ENCODE assay signal across 1 cellular context in genomic region chr6:106747139-106747538, GRCh38.
TF ChIP-seq lines count a peak whose summit lies in the region.

No MANE protein-coding gene starts in this region.

TF ChIP-seq in GM23338, 12 proteins besides CTCF, POLR2A, EP300 and RAD21 (continued from another document):
- no peak for TF ChIP-seq ZNF462 (CRISPR knock-in tag; IDR thresholded peaks at IDR 0.05)
- TF ChIP-seq ETS1 (IDR thresholded peaks at IDR 0.05) = no peak
- no peak for TF ChIP-seq EZH2 (IDR thresholded peaks at IDR 0.05; ENCODE audit: low read depth, unreplicated experiment)
- TF ChIP-seq EZH2phosphoT487 (IDR thresholded peaks at IDR 0.05; ENCODE audit: unreplicated experiment) = no peak
